8 cellular contexts compared by ENCODE assay signal in the genomic region with DNA sequence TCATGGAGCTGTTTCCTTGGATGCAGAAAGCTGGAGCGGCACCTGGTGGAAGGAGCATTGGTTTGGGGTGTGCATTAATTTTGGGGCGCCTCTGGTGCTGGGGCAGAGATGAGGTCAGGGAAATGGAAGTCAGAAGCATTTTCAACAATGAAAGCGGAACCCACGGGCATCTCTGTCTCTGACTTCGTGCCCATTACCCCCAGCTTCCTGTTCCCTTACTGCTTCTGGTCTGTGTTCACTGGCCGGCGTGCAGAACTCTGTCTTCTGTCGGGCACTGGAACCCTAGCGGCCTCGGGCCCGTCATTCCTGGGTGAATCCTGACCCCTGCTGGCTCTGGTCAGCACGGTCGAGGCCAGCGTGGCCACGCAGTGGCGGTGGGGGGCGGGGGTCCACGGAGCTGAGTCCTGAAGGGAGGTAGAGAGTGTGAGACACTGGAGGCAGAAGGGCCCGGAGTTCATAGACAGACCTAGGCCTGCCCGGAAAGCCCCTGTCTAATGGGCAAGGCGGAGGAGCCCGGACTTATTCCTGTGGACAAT. TPM values are rescaled to one million over a fixed set of nuclear protein-coding genes. Genes with fewer than 3 reads are reported as not detected.
DNase-seq lines count a peak whose midpoint lies in the region; ATAC-seq and TF ChIP-seq lines count a peak whose summit lies in the region.

No MANE protein-coding gene starts in this region.

- WGBS in adrenal gland, 4 donors, result 27 to 55% (median 41%) methylated on average over 7 to 22 of the region's 22 CpGs

- DNase-seq in ELR (ENCODE audit: low read depth) (peak; percentile 78), LNCaP clone FGC (ENCODE audit: low read depth) (no peak), adrenal gland (peak; percentile 64 to 82 (median 74)), hippocampal formation (lab: John Stamatoyannopoulos, UW) (peak; percentile 59 to 64), gastrocnemius medialis (peak; percentile 49 to 52), DMS114 treated with DMSO at 0.1 percent for 48 hours (lab: John Stamatoyannopoulos, UW; ENCODE audit: unreplicated experiment) (no peak)
- DNase-seq in central memory CD4-positive, alpha-beta T cell, result no peak

- H3K9me3 ChIP-seq in adrenal gland (replicated peaks in 1 of 3) (no peaks in the 10 kb centered on the region), gastrocnemius medialis (no peaks in the 10 kb centered on the region)

- peak; percentile 58 to 60 for ATAC-seq in gastrocnemius medialis
- no peak for ATAC-seq in HG02885 (IDR thresholded peaks at IDR 0.05; ENCODE audit: poor library complexity, unreplicated experiment)

- in situ Hi-C loops in gastrocnemius medialis (cut with MboI; ENCODE audit: low sequenced_read_pairs in 4 of 4), result no loop called here

- intact Hi-C loops in adrenal gland (cut with DNase I), result loop anchor here in 1 of 2 donors (10.0 kb wide), 1 partner anchor 81 kb away; a partner anchor contains a TSS
- intact Hi-C loops in gastrocnemius medialis (cut with DNase I; ENCODE audit: low total_unique reads), result loop anchor here (2.0 to 5.0 kb wide), 2 partner anchors 39 to 81 kb away; no protein-coding TSS in a partner anchor

- TF ChIP-seq POLR2A in adrenal gland (IDR thresholded peaks at IDR 0.05), result no peak
- no peak for TF ChIP-seq POLR2A in gastrocnemius medialis (IDR thresholded peaks at IDR 0.05)

- H3K4me3 ChIP-seq in LNCaP clone FGC (ENCODE audit: low read depth, low read length) (no peak overlapping the region), adrenal gland (no peak overlapping the region), gastrocnemius medialis (no peak overlapping the region)

- H3K27me3 ChIP-seq in adrenal gland, result no peaks in the 10 kb centered on the region
- H3K27me3 ChIP-seq in gastrocnemius medialis, result peaks cover 6 to 14% (median 8%) of the 10 kb centered on the region in 3 donors

- no peaks in the 10 kb centered on the region for H3K36me3 ChIP-seq in adrenal gland (replicated peaks in 1 of 2)
- H3K36me3 ChIP-seq in gastrocnemius medialis, result no peaks in the 10 kb centered on the region

- peak overlapping the region in 1 of 5 donors; percentile 14 for H3K27ac ChIP-seq in adrenal gland
- no peak overlapping the region for H3K27ac ChIP-seq in gastrocnemius medialis

- no peaks in the 10 kb centered on the region for H3K4me1 ChIP-seq in adrenal gland (replicated peaks in 1 of 2)
- H3K4me1 ChIP-seq in gastrocnemius medialis, result no peaks in the 10 kb centered on the region

- TF ChIP-seq CTCF in LNCaP clone FGC (IDR thresholded peaks at IDR 0.05; ENCODE audit: control insufficient read depth, extremely low read depth, insufficient read depth) (peak; percentile 77), adrenal gland (IDR thresholded peaks at IDR 0.05) (peak in 5 of 6 experiments; percentile 59 to 78 (median 68)), gastrocnemius medialis (IDR thresholded peaks at IDR 0.05 in 4 of 5, conservative IDR thresholded peaks at IDR 0.05 in 1 of 5) (peak; percentile 32 to 72 (median 52))

RNA-seq across cellular contexts. Expression of a gene that starts 7.9 kb away (rescaled TPM):
- total RNA-seq in adrenal gland (under 1 TPM in 1 of 8 donors, not detected in 7; 0.11 TPM), gastrocnemius medialis (not detected)
- not detected for polyA plus RNA-seq in adrenal gland

RNA-seq across cellular contexts. Expression of a gene that starts 12.5 kb away (rescaled TPM):
- total RNA-seq in adrenal gland (100 to 1,000 TPM in 3 of 8 donors, 10 to 100 TPM in 5; 50.5 to 122 (median 67.5) TPM), gastrocnemius medialis (100 to 1,000 TPM in 1 of 4 donors, 10 to 100 TPM in 3; 70.0 to 109 (median 77.5) TPM)
- 100 to 1,000 TPM in 2 of 3 donors, 10 to 100 TPM in 1; 24.1 to 355 (median 341) TPM for polyA plus RNA-seq in adrenal gland

RNA-seq across cellular contexts. Expression of a gene that starts 12.6 kb away (rescaled TPM):
- total RNA-seq in adrenal gland, result 10 to 100 TPM; 18.7 to 71.0 (median 31.6) TPM
- polyA plus RNA-seq in adrenal gland, result 100 to 1,000 TPM in 1 of 3 donors, 10 to 100 TPM in 1, 1 to 10 TPM in 1; 3.9 to 208 (median 72.9) TPM
- total RNA-seq in gastrocnemius medialis, result 10 to 100 TPM; 18.1 to 27.7 (median 23.2) TPM

RNA-seq across cellular contexts. Expression of a gene that starts 33.9 kb away (rescaled TPM):
- total RNA-seq in adrenal gland (1 to 10 TPM in 6 of 8 donors, under 1 TPM in 2; 0.43 to 3.2 (median 1.5) TPM), gastrocnemius medialis (under 1 TPM in 1 of 4 donors, not detected in 3; 0.11 TPM)
- polyA plus RNA-seq in adrenal gland, result under 1 TPM; 0.05 to 0.56 (median 0.27) TPM

RNA-seq across cellular contexts. Expression of a gene that starts 44.2 kb away (rescaled TPM):
- total RNA-seq in adrenal gland, result 1 to 10 TPM in 5 of 8 donors, under 1 TPM in 3; 0.32 to 1.7 (median 1.3) TPM
- polyA plus RNA-seq in adrenal gland, result under 1 TPM; 0.37 to 0.81 (median 0.40) TPM
- not detected for total RNA-seq in gastrocnemius medialis

Comparison
In these comparisons a context has a peak if more than half of its experiments do, and no peak if none do; other contexts are left out.
1. DNase-seq: peak in ELR (single experiment), adrenal gland (7 of 7), hippocampal formation (2 of 2) and gastrocnemius medialis (2 of 2); none in LNCaP clone FGC (single experiment), DMS114 treated with DMSO at 0.1 percent for 48 hours (single experiment) and central memory CD4-positive, alpha-beta T cell (single experiment).
2. Peak in every context shown above with its lines, with median percentiles within 50 percentile points of each other: CTCF ChIP-seq.